12 cellular contexts compared by ENCODE assay signal in the genomic region with DNA sequence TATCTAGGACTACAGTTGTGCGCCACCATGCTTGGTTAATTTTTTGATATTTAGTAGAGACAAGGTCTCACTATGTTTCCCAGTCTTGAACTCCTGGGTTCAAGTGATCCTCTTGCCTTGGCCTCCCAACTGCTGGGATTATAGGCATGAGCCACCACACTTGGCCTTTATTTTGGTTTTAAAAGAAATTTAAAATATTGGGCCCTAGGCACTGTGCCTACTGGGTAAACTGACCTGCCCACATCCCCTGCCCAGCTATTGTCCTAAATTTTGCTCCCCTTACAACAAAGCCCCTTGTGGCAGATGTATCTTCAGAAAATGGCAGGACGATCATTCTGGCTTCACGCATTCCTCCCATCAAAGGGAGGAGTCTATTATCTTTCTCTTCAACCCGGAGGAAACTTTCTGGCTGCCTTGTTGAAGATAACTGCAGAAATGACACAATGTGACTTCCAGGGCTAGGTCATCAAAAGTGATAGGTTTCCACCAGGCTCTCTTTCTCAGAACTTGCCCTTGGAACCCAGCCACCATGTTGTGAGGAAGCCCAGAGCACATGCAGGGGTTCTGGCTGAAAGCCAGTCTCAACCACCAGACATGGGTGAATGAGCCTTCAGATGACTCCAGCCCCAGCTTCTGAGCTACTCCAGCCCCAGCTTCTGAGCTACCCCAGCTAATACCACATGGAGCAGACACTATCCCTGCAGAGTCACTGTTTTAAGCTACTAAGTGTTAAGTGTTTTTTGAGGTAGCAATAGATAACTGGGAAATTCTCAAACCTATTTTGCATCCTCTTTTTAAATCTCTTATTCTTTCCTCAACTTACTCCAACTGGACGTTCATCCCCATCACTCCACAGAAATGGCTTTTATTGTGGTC. TPM values are rescaled to one million over a fixed set of nuclear protein-coding genes. Genes with fewer than 3 reads are reported as not detected.
DNase-seq lines count a peak whose midpoint lies in the region; ATAC-seq, FAIRE-seq and TF ChIP-seq lines count a peak whose summit lies in the region.
"Had no signal": no experiment of that assay in that cellular context is flagged by ENCODE, and none has a peak within 500 bp of the region (broad histone marks: within the 10 kb centered on the region; RNA-seq: fewer than 3 reads in every experiment).

No MANE protein-coding gene starts in this region.

- no peaks in the 10 kb centered on the region for H3K79me2 ChIP-seq in GM12878 (ENCODE audit: control insufficient read depth, insufficient read depth, low read length)

- H3K4me2 ChIP-seq in GM12878 (ENCODE audit: control insufficient read depth, insufficient read depth), result no peak overlapping the region

- CTCF ChIA-PET in GM12878 (lab: Yijun Ruan, JAX), result interaction anchor here (1.1 to 2.1 kb wide), 2 partner anchors 15 to 348 kb away, joined by 3 to 5 read pairs; no protein-coding TSS in a partner anchor

- BruUV-seq in GM12878 (replicated peaks; lab: Mats Ljungman, UMichigan), result no TSS peak

- 97% methylated on average over 5 of the region's 5 CpGs for WGBS in GM12878 (ENCODE audit: insufficient coverage, insufficient replicate concordance, low lambda C conversion rate, missing lambda C conversion rate)

- intact Hi-C loops in GM12878 (cut with micrococcal nuclease; ENCODE audit: unreplicated experiment) (no loop called here), kidney (cut with DNase I) (no loop called here)

- ATAC-seq in GM12878, result no peak
- no peak for ATAC-seq in GM19397 (IDR thresholded peaks at IDR 0.05; ENCODE audit: unreplicated experiment)

- H3K4me1 ChIP-seq in GM12878 (ENCODE audit: control insufficient read depth, insufficient read depth, low read length) (no peaks in the 10 kb centered on the region; the same call in 1 of the 2 replicates), kidney (ENCODE audit: control insufficient read depth in 1 of 2, insufficient read depth in 1 of 2, low read depth in 1 of 2, low read length in 2 of 2) (peaks cover 0 to 4% of the 10 kb centered on the region in 2 donors)

- no peaks in the 10 kb centered on the region; the same call in 2 of the 3 replicates for H3K9me3 ChIP-seq in GM12878 (replicated peaks; ENCODE audit: control insufficient read depth, insufficient read depth, low read length)
- no peaks in the 10 kb centered on the region for H3K9me3 ChIP-seq in kidney (ENCODE audit: control insufficient read depth in 1 of 2, low read length in 2 of 2)
- H3K9me3 ChIP-seq: Peyer's patch had no signal

- H2AFZ ChIP-seq in GM12878 (ENCODE audit: control insufficient read depth, low read depth, low read length), result no peak overlapping the region

- DNase-seq in GM12865 (ENCODE audit: low read depth) (peak; percentile 28), NCI-H1092 (lab: John Stamatoyannopoulos, UW) (peak; percentile 13), GM12878 (ENCODE audit: low read depth, low spot score) (no peak), myocyte (ENCODE audit: low read depth) (peak; percentile 70), cerebellar cortex (ENCODE audit: low spot score) (no peak), kidney (no peak), NCI-H748 (lab: John Stamatoyannopoulos, UW; ENCODE audit: unreplicated experiment) (no peak)
- DNase-seq: activated B cell treated with CpG ODN at 0.5 μM for 24 hours, H7, hippocampal formation, Peyer's patch had no signal

- in situ Hi-C loops in GM12878 (cut with MboI), result no loop called here

- RAD21 ChIA-PET in GM12878 (lab: Charles Lee; ENCODE audit: unreplicated experiment), result no interaction called here

- H3K27ac ChIP-seq in GM12878 (ENCODE audit: control insufficient read depth, insufficient read depth), result no peak overlapping the region
- H3K27ac ChIP-seq in kidney (ENCODE audit: low read depth in 2 of 2, low read length in 2 of 2), result no peak overlapping the region
- H3K27ac ChIP-seq: Peyer's patch had no signal

- no peaks in the 10 kb centered on the region for H4K20me1 ChIP-seq in GM12878 (ENCODE audit: control insufficient read depth, insufficient read depth)

- no peak for FAIRE-seq in GM12878 (lab: Jason Lieb, UNC)
- no peak for FAIRE-seq in kidney (lab: Jason Lieb, UNC)

- POLR2A ChIA-PET in GM12878 (lab: Charles Lee), result no interaction called here

- H3K27me3 ChIP-seq in GM12878 (replicated peaks in 1 of 2; ENCODE audit: control insufficient read depth in 2 of 2, insufficient read depth in 2 of 2, low read length in 1 of 2), result no peaks in the 10 kb centered on the region
- H3K27me3 ChIP-seq: Peyer's patch had no signal

- no peak overlapping the region for H3K4me3 ChIP-seq in GM12865 (ENCODE audit: low read depth, low read length)
- H3K4me3 ChIP-seq in GM12878, result no peak overlapping the region
- no peak overlapping the region for H3K4me3 ChIP-seq in kidney (ENCODE audit: low read length in 2 of 2)
- H3K4me3 ChIP-seq: Peyer's patch had no signal

- H3K9ac ChIP-seq in GM12878 (ENCODE audit: control insufficient read depth, insufficient read depth, low read length) (no peak overlapping the region), kidney (ENCODE audit: low read length in 2 of 2) (no peak overlapping the region)

- TF ChIP-seq RAD21 in GM12878 (IDR thresholded peaks at IDR 0.05; ENCODE audit: insufficient read depth, low read depth, low read length), result no peak

- no peak for TF ChIP-seq POLR2A in GM12878 (IDR thresholded peaks at IDR 0.05; ENCODE audit: low read depth, low read length)

- SMC1A ChIA-PET in GM12878 (lab: Charles Lee; ENCODE audit: uncharacterized antibody, unreplicated experiment), result no interaction called here

- H3K36me3 ChIP-seq in GM12878 (ENCODE audit: control insufficient read depth in 2 of 2, insufficient read depth in 2 of 2, low read length in 1 of 2) (no peaks in the 10 kb centered on the region), kidney (ENCODE audit: control insufficient read depth in 1 of 2, insufficient read depth in 2 of 2, low read length in 2 of 2) (no peaks in the 10 kb centered on the region)
- H3K36me3 ChIP-seq: Peyer's patch had no signal

- no peak for TF ChIP-seq EP300 in GM12878 (IDR thresholded peaks at IDR 0.05; ENCODE audit: borderline replicate concordance in 1 of 2, control insufficient read depth in 1 of 2, low read depth in 2 of 2, low read length in 2 of 2)

- no peak for TF ChIP-seq CTCF in GM12865 (IDR thresholded peaks at IDR 0.05; ENCODE audit: insufficient read depth, low read depth, low read length, missing control alignments)
- no peak for TF ChIP-seq CTCF in GM12878 (IDR thresholded peaks at IDR 0.05 in 2 of 3, conservative IDR thresholded peaks at IDR 0.05 in 1 of 3; ENCODE audit: control insufficient read depth in 2 of 3, extremely low read depth in 1 of 3, insufficient read depth in 1 of 3, low read depth in 3 of 3, low read length in 3 of 3)
- no peak for TF ChIP-seq CTCF in kidney (IDR thresholded peaks at IDR 0.05; ENCODE audit: borderline replicate concordance, extremely low read depth, insufficient read depth)

RNA-seq across cellular contexts. Expression of a gene that starts 4.6 kb away (rescaled TPM):
- 2.9 TPM in 2 replicates for total RNA-seq in GM12878 (2013; cell fraction: nucleolus; rRNA removed)
- 0.34 TPM in 1 of 2 replicates, not detected in the other for total RNA-seq in GM12878 (2014; rRNA removed)
- total RNA-seq in GM12878 (2014; rRNA removed; fragmentation: Illumina TruSeq; extraction: Trizol), result 0.45 and 0.69 TPM in 2 replicates
- total RNA-seq in GM12878 (2021), result 0.48 and 0.51 TPM in 2 replicates
- not detected for polyA plus RNA-seq in GM12878 (2011; ENCODE audit: low read depth)
- polyA plus RNA-seq in GM12878 (2011; rRNA removed), result 0.40 and 0.41 TPM in 2 replicates
- 0.31 and 0.42 TPM in 2 replicates for polyA plus RNA-seq in GM12878 (2011; cell fraction: cytosol; rRNA removed)
- polyA plus RNA-seq in GM12878 (2011; cell fraction: nucleus; rRNA removed), result 0.81 and 1.2 TPM in 2 replicates
- 0.10 and 0.28 TPM in 2 replicates for polyA plus RNA-seq in GM12878 (2012)
- 0.41 and 0.50 TPM in 2 replicates for polyA plus RNA-seq in GM12878 (2014; fragmentation: Illumina TruSeq; extraction: Trizol)
- polyA plus RNA-seq in GM12878 (2014; fragmentation: Nextera tagmentation; extraction: Ambion mirVana), result under 1 TPM in 1 of 2 experiments, not detected in 1; 0.05 TPM
- polyA plus RNA-seq in GM12878 (2014; rRNA removed), result 0.23 and 0.35 TPM in 2 replicates
- polyA plus RNA-seq in GM12878 (2016; fragmentation: Nextera tagmentation; extraction: Ambion mirVana), result not detected
- not detected in 2 replicates for polyA minus RNA-seq in GM12878 (2011; rRNA and poly(A)+ RNA removed)
- polyA minus RNA-seq in GM12878 (2011; cell fraction: cytosol; rRNA and poly(A)+ RNA removed), result 1.5 TPM in 1 of 2 replicates, not detected in the other
- 0.24 TPM in 1 of 2 replicates, not detected in the other for polyA minus RNA-seq in GM12878 (2011; cell fraction: nucleus; rRNA and poly(A)+ RNA removed)
- 0.57 and 2.0 TPM in 2 replicates for total RNA-seq in myocyte
- 1.1 TPM for polyA plus RNA-seq in myocyte (2012)
- 0.60 TPM for total RNA-seq in kidney
- polyA plus RNA-seq in kidney (ENCODE audit: insufficient read depth, low read depth, low replicate concordance), result not detected

RNA-seq across cellular contexts. Expression of a gene that starts 18.3 kb away (rescaled TPM):
- total RNA-seq in GM12878 (2013; cell fraction: nucleolus; rRNA removed), result 31.4 and 32.3 TPM in 2 replicates
- total RNA-seq in GM12878 (2014; rRNA removed), result 35.4 and 41.7 TPM in 2 replicates
- total RNA-seq in GM12878 (2014; rRNA removed; fragmentation: Illumina TruSeq; extraction: Trizol), result 48.3 and 49.2 TPM in 2 replicates
- 26.3 and 28.5 TPM in 2 replicates for total RNA-seq in GM12878 (2021)
- 11.5 TPM for polyA plus RNA-seq in GM12878 (2011; ENCODE audit: low read depth)
- polyA plus RNA-seq in GM12878 (2011; rRNA removed), result 49.0 and 63.6 TPM in 2 replicates
- 21.9 and 22.6 TPM in 2 replicates for polyA plus RNA-seq in GM12878 (2011; cell fraction: cytosol; rRNA removed)
- 9.2 and 10.4 TPM in 2 replicates for polyA plus RNA-seq in GM12878 (2011; cell fraction: nucleus; rRNA removed)
- 22.1 and 22.6 TPM in 2 replicates for polyA plus RNA-seq in GM12878 (2012)
- polyA plus RNA-seq in GM12878 (2014; fragmentation: Illumina TruSeq; extraction: Trizol), result 56.9 and 66.2 TPM in 2 replicates
- 10 to 100 TPM; 70.4 to 83.3 TPM for polyA plus RNA-seq in GM12878 (2014; fragmentation: Nextera tagmentation; extraction: Ambion mirVana)
- polyA plus RNA-seq in GM12878 (2014; rRNA removed), result 36.8 and 46.5 TPM in 2 replicates
- 10 to 100 TPM; 56.6 to 58.5 TPM for polyA plus RNA-seq in GM12878 (2016; fragmentation: Nextera tagmentation; extraction: Ambion mirVana)
- 12.9 and 16.2 TPM in 2 replicates for polyA minus RNA-seq in GM12878 (2011; rRNA and poly(A)+ RNA removed)
- 5.4 and 5.6 TPM in 2 replicates for polyA minus RNA-seq in GM12878 (2011; cell fraction: cytosol; rRNA and poly(A)+ RNA removed)
- polyA minus RNA-seq in GM12878 (2011; cell fraction: nucleus; rRNA and poly(A)+ RNA removed), result 4.1 and 5.7 TPM in 2 replicates
- total RNA-seq in myocyte, result 73.5 and 102 TPM in 2 replicates
- polyA plus RNA-seq in myocyte (2012), result 36.6 TPM
- 28.0 TPM for total RNA-seq in kidney
- 39.6 TPM for polyA plus RNA-seq in kidney (ENCODE audit: insufficient read depth, low read depth, low replicate concordance)

RNA-seq across cellular contexts. Expression of a gene that starts 26.2 kb away (rescaled TPM):
- total RNA-seq in GM12878 (2013; cell fraction: nucleolus; rRNA removed), result not detected in 2 replicates
- not detected in 2 replicates for total RNA-seq in GM12878 (2014; rRNA removed)
- total RNA-seq in GM12878 (2014; rRNA removed; fragmentation: Illumina TruSeq; extraction: Trizol), result not detected in 2 replicates
- not detected in 2 replicates for total RNA-seq in GM12878 (2021)
- not detected for polyA plus RNA-seq in GM12878 (2011; ENCODE audit: low read depth)
- not detected in 2 replicates for polyA plus RNA-seq in GM12878 (2011; rRNA removed)
- not detected in 2 replicates for polyA plus RNA-seq in GM12878 (2011; cell fraction: cytosol; rRNA removed)
- not detected in 2 replicates for polyA plus RNA-seq in GM12878 (2011; cell fraction: nucleus; rRNA removed)
- not detected in 2 replicates for polyA plus RNA-seq in GM12878 (2012)
- polyA plus RNA-seq in GM12878 (2014; fragmentation: Illumina TruSeq; extraction: Trizol), result not detected in 2 replicates
- polyA plus RNA-seq in GM12878 (2014; fragmentation: Nextera tagmentation; extraction: Ambion mirVana), result not detected
- polyA plus RNA-seq in GM12878 (2014; rRNA removed), result not detected in 2 replicates
- polyA plus RNA-seq in GM12878 (2016; fragmentation: Nextera tagmentation; extraction: Ambion mirVana), result not detected
- not detected in 2 replicates for polyA minus RNA-seq in GM12878 (2011; rRNA and poly(A)+ RNA removed)
- polyA minus RNA-seq in GM12878 (2011; cell fraction: cytosol; rRNA and poly(A)+ RNA removed), result not detected in 2 replicates
- polyA minus RNA-seq in GM12878 (2011; cell fraction: nucleus; rRNA and poly(A)+ RNA removed), result not detected in 2 replicates
- total RNA-seq in myocyte, result not detected in 2 replicates
- polyA plus RNA-seq in myocyte (2012), result not detected
- not detected for total RNA-seq in kidney
- polyA plus RNA-seq in kidney (ENCODE audit: insufficient read depth, low read depth, low replicate concordance), result not detected
- total RNA-seq: activated B cell treated with CpG ODN at 0.5 μM for 24 hours, Peyer's patch had no signal

RNA-seq across cellular contexts. Expression of a gene that starts 56.9 kb away (rescaled TPM):
- 0.06 and 0.12 TPM in 2 replicates for total RNA-seq in GM12878 (2013; cell fraction: nucleolus; rRNA removed)
- not detected in 2 replicates for total RNA-seq in GM12878 (2014; rRNA removed)
- not detected in 2 replicates for total RNA-seq in GM12878 (2014; rRNA removed; fragmentation: Illumina TruSeq; extraction: Trizol)
- 0.03 and 0.05 TPM in 2 replicates for total RNA-seq in GM12878 (2021)
- not detected for polyA plus RNA-seq in GM12878 (2011; ENCODE audit: low read depth)
- polyA plus RNA-seq in GM12878 (2011; rRNA removed), result not detected in 2 replicates
- not detected in 2 replicates for polyA plus RNA-seq in GM12878 (2011; cell fraction: cytosol; rRNA removed)
- not detected in 2 replicates for polyA plus RNA-seq in GM12878 (2011; cell fraction: nucleus; rRNA removed)
- polyA plus RNA-seq in GM12878 (2012), result 0.03 TPM in 1 of 2 replicates, not detected in the other
- polyA plus RNA-seq in GM12878 (2014; fragmentation: Illumina TruSeq; extraction: Trizol), result not detected in 2 replicates
- polyA plus RNA-seq in GM12878 (2014; fragmentation: Nextera tagmentation; extraction: Ambion mirVana), result not detected
- polyA plus RNA-seq in GM12878 (2014; rRNA removed), result 0.04 TPM in 1 of 2 replicates, not detected in the other
- not detected for polyA plus RNA-seq in GM12878 (2016; fragmentation: Nextera tagmentation; extraction: Ambion mirVana)
- not detected in 2 replicates for polyA minus RNA-seq in GM12878 (2011; rRNA and poly(A)+ RNA removed)
- polyA minus RNA-seq in GM12878 (2011; cell fraction: cytosol; rRNA and poly(A)+ RNA removed), result not detected in 2 replicates
- polyA minus RNA-seq in GM12878 (2011; cell fraction: nucleus; rRNA and poly(A)+ RNA removed), result not detected in 2 replicates
- total RNA-seq in myocyte, result 0.16 TPM in 2 replicates
- polyA plus RNA-seq in myocyte (2012), result 1.5 TPM
- total RNA-seq in kidney, result 42.7 TPM
- 5.6 TPM for polyA plus RNA-seq in kidney (ENCODE audit: insufficient read depth, low read depth, low replicate concordance)
- total RNA-seq: activated B cell treated with CpG ODN at 0.5 μM for 24 hours had no signal

Comparison
In these comparisons a context has a peak if more than half of its experiments do, and no peak if none do; other contexts are left out.
1. DNase-seq: peak in GM12865 (single experiment), NCI-H1092 (single experiment) and myocyte (single experiment); none in GM12878 (single experiment), cerebellar cortex (single experiment), kidney (single experiment) and NCI-H748 (single experiment).